Comparison of ENCODE assay signal across 11 cellular contexts in genomic region chr5:87394407-87394806, GRCh38. TPM values are rescaled to one million over a fixed set of nuclear protein-coding genes. Genes with fewer than 3 reads are reported as not detected.
DNase-seq lines count a peak whose midpoint lies in the region; ATAC-seq and TF ChIP-seq lines count a peak whose summit lies in the region.
"Had no signal": no experiment of that assay in that cellular context is flagged by ENCODE, and none has a peak within 500 bp of the region (broad histone marks: within the 10 kb centered on the region; RNA-seq: fewer than 3 reads in every experiment).

No MANE protein-coding gene starts in this region.

- H3K27me3 Mint-ChIP-seq in type B pancreatic cell = no peaks in the 10 kb centered on the region

- H3K4me1 ChIP-seq in left ventricle myocardium inferior (peaks cover 3% of the 10 kb centered on the region), ascending aorta (peaks cover 0 to 23% of the 10 kb centered on the region in 2 donors)

- peaks cover 92% of the 10 kb centered on the region for H3K36me3 ChIP-seq in left ventricle myocardium inferior
- H3K36me3 ChIP-seq in ascending aorta = peaks cover 39 to 77% of the 10 kb centered on the region in 2 donors

- no peaks in the 10 kb centered on the region for H3K9me3 ChIP-seq in left ventricle myocardium inferior (replicated peaks)
- H3K9me3 ChIP-seq in ascending aorta = no peaks in the 10 kb centered on the region

- H3K27ac ChIP-seq in left ventricle myocardium inferior (replicated peaks) (no peak overlapping the region), ascending aorta (peak overlapping the region; percentile 7 to 10)

- H3K4me1 Mint-ChIP-seq in type B pancreatic cell (ENCODE audit: unreplicated experiment) = no peaks in the 10 kb centered on the region
- H3K4me1 Mint-ChIP-seq: GM23338 had no signal

- H3K9me3 Mint-ChIP-seq in type B pancreatic cell = no peaks in the 10 kb centered on the region
- H3K9me3 Mint-ChIP-seq: GM23338 had no signal

- H3K4me3 ChIP-seq in left ventricle myocardium inferior = no peak overlapping the region
- H3K4me3 ChIP-seq in ascending aorta = no peak overlapping the region
- H3K4me3 ChIP-seq: GM23338 had no signal

- peak; percentile 47 to 74 for ATAC-seq in left cardiac atrium
- no peak for ATAC-seq in GM18858 (IDR thresholded peaks at IDR 0.05; ENCODE audit: unreplicated experiment)
- ATAC-seq: GM23338 had no signal

- H3K36me3 Mint-ChIP-seq in type B pancreatic cell = peaks cover 22% of the 10 kb centered on the region

- intact Hi-C loops in left cardiac atrium (cut with DNase I) = loop anchor here in 1 of 2 donors (10.0 kb wide), 1 partner anchor 320 kb away; no protein-coding TSS in a partner anchor
- intact Hi-C loops in left ventricle myocardium inferior (cut with micrococcal nuclease) = no loop called here
- intact Hi-C loops in ascending aorta (cut with DNase I) = no loop called here

- peak overlapping the region; percentile 3 for H3K27ac Mint-ChIP-seq in type B pancreatic cell
- H3K27ac Mint-ChIP-seq: GM23338 had no signal

- H3K4me3 Mint-ChIP-seq in type B pancreatic cell = no peak overlapping the region
- H3K4me3 Mint-ChIP-seq: GM23338 had no signal

- H3K27me3 ChIP-seq in left ventricle myocardium inferior (ENCODE audit: low read depth) (no peaks in the 10 kb centered on the region), ascending aorta (no peaks in the 10 kb centered on the region)

- DNase-seq in left cardiac atrium = no peak
- no peak for DNase-seq in left ventricle myocardium inferior
- DNase-seq in ascending aorta (ENCODE audit: low spot score in 2 of 2) = no peak
- DNase-seq in iris pigment epithelial cell (ENCODE audit: low read depth) = peak; percentile 85
- no peak for DNase-seq in type B pancreatic cell (ENCODE audit: extremely low spot score, unreplicated experiment)
- DNase-seq in ecto neural progenitor cell (ENCODE audit: low spot score) = no peak
- DNase-seq in activated CD4-positive, CD25-positive, alpha-beta regulatory T cell (lab: John Stamatoyannopoulos, UW) = no peak
- DNase-seq: NCI-H1930, T1000 had no signal

- TF ChIP-seq CTCF in left ventricle myocardium inferior (IDR thresholded peaks at IDR 0.05; ENCODE audit: borderline replicate concordance) = no peak
- TF ChIP-seq CTCF in ascending aorta (IDR thresholded peaks at IDR 0.05) = no peak
- TF ChIP-seq CTCF in type B pancreatic cell (conservative IDR thresholded peaks at IDR 0.05) = no peak

RNA-seq across cellular contexts. Expression of gene CCNH, which starts 18.3 kb away (rescaled TPM):
- total RNA-seq in left cardiac atrium = 10 to 100 TPM; 21.2 to 38.1 TPM
- 20.3 TPM for total RNA-seq in left ventricle myocardium inferior
- total RNA-seq in ascending aorta = 65.7 TPM
- total RNA-seq in type B pancreatic cell (ENCODE audit: low replicate concordance) = 34.1 and 34.5 TPM in 2 replicates
